ENCODE assay signal across 1 cellular context in genomic region chr9:24436761-24437160, GRCh38.
TF ChIP-seq lines count a peak whose summit lies in the region.

No MANE protein-coding gene starts in this region.

TF ChIP-seq in GM23338, 12 proteins besides CTCF, POLR2A, EP300 and RAD21:
- TF ChIP-seq ZNF462 (CRISPR knock-in tag; IDR thresholded peaks at IDR 0.05) (no peak), EZH2phosphoT487 (IDR thresholded peaks at IDR 0.05; ENCODE audit: unreplicated experiment) (no peak), ZNF331 (CRISPR knock-in tag; IDR thresholded peaks at IDR 0.05; ENCODE audit: low read depth) (no peak), EZH2 (IDR thresholded peaks at IDR 0.05; ENCODE audit: low read depth, unreplicated experiment) (no peak)
